In genomic region chr11:67442504-67443398, GRCh38 we compare ENCODE assay signal across 8 cellular contexts. TPM values are rescaled to one million over a fixed set of nuclear protein-coding genes. Genes with fewer than 3 reads are reported as not detected.
DNase-seq lines count a peak whose midpoint lies in the region; ATAC-seq, FAIRE-seq and TF ChIP-seq lines count a peak whose summit lies in the region.

No MANE protein-coding gene starts in this region.

- H3K27me3 ChIP-seq in astrocyte (ENCODE audit: insufficient read depth, low read length) (no peaks in the 10 kb centered on the region), liver (ENCODE audit: control insufficient read depth in 4 of 4, insufficient read depth in 4 of 4, low read length in 3 of 4) (no peaks in the 10 kb centered on the region), upper lobe of left lung (no peaks in the 10 kb centered on the region)

- peak overlapping the region; percentile 30 for H3K4me3 Mint-ChIP-seq in activated CD8-positive, alpha-beta memory T cell treated with anti-CD3 and anti-CD28 coated beads, Interleukin-2, amount 10 ng/mL, durations not matched to agents 7 days and 5 days
- H3K4me3 Mint-ChIP-seq in astrocyte (ENCODE audit: unreplicated experiment), result peak overlapping the region; percentile 94

- peak overlapping the region; percentile 80 for H3K4me3 ChIP-seq in astrocyte (ENCODE audit: insufficient read depth, low read depth, low read length)
- peak overlapping the region in 2 of 3 donors; percentile 72 to 81 for H3K4me3 ChIP-seq in liver (ENCODE audit: low read depth in 1 of 3, low read length in 3 of 3)
- peak overlapping the region; percentile 80 to 95 (median 91) for H3K4me3 ChIP-seq in upper lobe of left lung

- no peaks in the 10 kb centered on the region for H3K9me3 Mint-ChIP-seq in activated CD8-positive, alpha-beta memory T cell treated with anti-CD3 and anti-CD28 coated beads, Interleukin-2, amount 10 ng/mL, durations not matched to agents 7 days and 5 days (ENCODE audit: low read depth)
- H3K9me3 Mint-ChIP-seq in astrocyte (ENCODE audit: unreplicated experiment), result no peaks in the 10 kb centered on the region

- H3K27ac ChIP-seq in astrocyte (ENCODE audit: low read depth, low read length), result peak overlapping the region; percentile 33
- H3K27ac ChIP-seq in liver (ENCODE audit: low read depth in 1 of 2, low read length in 2 of 2), result peak overlapping the region; percentile 68 to 81
- peak overlapping the region; percentile 91 to 97 (median 95) for H3K27ac ChIP-seq in upper lobe of left lung

- peaks cover 15% of the 10 kb centered on the region for H3K79me2 ChIP-seq in astrocyte (ENCODE audit: insufficient read depth, low read length)

- H3K9me3 ChIP-seq in astrocyte (ENCODE audit: insufficient read depth, low read depth, low read length) (no peaks in the 10 kb centered on the region), liver (ENCODE audit: control insufficient read depth in 4 of 4, low read length in 3 of 4) (no peaks in the 10 kb centered on the region), upper lobe of left lung (no peaks in the 10 kb centered on the region)

- no peak for ATAC-seq in activated CD8-positive, alpha-beta memory T cell treated with anti-CD3 and anti-CD28 coated beads, Interleukin-2, amount 10 ng/mL, durations not matched to agents 7 days and 5 days
- ATAC-seq in upper lobe of left lung (ENCODE audit: low FRiP score in 2 of 2) (peak in 1 of 2 donors; percentile 1), GM21619 (IDR thresholded peaks at IDR 0.05; ENCODE audit: unreplicated experiment) (no peak)

- H2AFZ ChIP-seq in astrocyte (ENCODE audit: low read depth, low read length), result peak overlapping the region; percentile 18

- TF ChIP-seq EP300 in upper lobe of left lung (IDR thresholded peaks at IDR 0.05), result no peak

- H3K4me2 ChIP-seq in astrocyte (ENCODE audit: low read length), result peak overlapping the region; percentile 97

- peaks cover 20% of the 10 kb centered on the region for H4K20me1 ChIP-seq in astrocyte (ENCODE audit: insufficient read depth, low read length)

- WGBS in liver, result 37% methylated on average over 45 of the region's 45 CpGs
- 18 to 38% methylated on average over 20 to 39 of the region's 45 CpGs for WGBS in upper lobe of left lung, 2 donors

- peaks cover 76% of the 10 kb centered on the region for H3K4me1 Mint-ChIP-seq in activated CD8-positive, alpha-beta memory T cell treated with anti-CD3 and anti-CD28 coated beads, Interleukin-2, amount 10 ng/mL, durations not matched to agents 7 days and 5 days
- peaks cover 9% of the 10 kb centered on the region for H3K4me1 Mint-ChIP-seq in astrocyte (ENCODE audit: low read depth, unreplicated experiment)

- H3K27me3 Mint-ChIP-seq in activated CD8-positive, alpha-beta memory T cell treated with anti-CD3 and anti-CD28 coated beads, Interleukin-2, amount 10 ng/mL, durations not matched to agents 7 days and 5 days, result no peaks in the 10 kb centered on the region
- H3K27me3 Mint-ChIP-seq in astrocyte (ENCODE audit: low read depth, unreplicated experiment), result peaks cover 4% of the 10 kb centered on the region

- peaks cover 1% of the 10 kb centered on the region for H3K36me3 Mint-ChIP-seq in activated CD8-positive, alpha-beta memory T cell treated with anti-CD3 and anti-CD28 coated beads, Interleukin-2, amount 10 ng/mL, durations not matched to agents 7 days and 5 days
- H3K36me3 Mint-ChIP-seq in astrocyte (ENCODE audit: low read depth, unreplicated experiment), result peaks cover 1% of the 10 kb centered on the region

- FAIRE-seq in astrocyte (lab: Jason Lieb, UNC), result no peak

- H3K36me3 ChIP-seq in astrocyte (ENCODE audit: insufficient read depth, low read length) (no peaks in the 10 kb centered on the region), liver (ENCODE audit: control insufficient read depth in 4 of 4, insufficient read depth in 3 of 4, low read depth in 1 of 4, low read length in 3 of 4) (peaks cover 0 to 6% (median 0%) of the 10 kb centered on the region in 4 donors), upper lobe of left lung (peaks cover 0 to 44% (median 33%) of the 10 kb centered on the region in 4 donors)

- peak overlapping the region; percentile 88 for H3K9ac ChIP-seq in astrocyte (ENCODE audit: low read length)
- H3K9ac ChIP-seq in liver (ENCODE audit: low read depth in 1 of 2, low read length in 2 of 2), result peak overlapping the region in 1 of 2 donors; percentile 50

- CTCF ChIA-PET in activated CD8-positive, alpha-beta memory T cell treated with anti-CD3 and anti-CD28 coated beads, Interleukin-2, amount 10 ng/mL, durations not matched to agents 7 days and 5 days (lab: Charles Lee), result interaction anchor here (1.6 kb wide), 1 partner anchor 25 kb away, joined by 5 read pairs; no protein-coding TSS in a partner anchor

- DNase-seq in activated CD8-positive, alpha-beta memory T cell treated with anti-CD3 and anti-CD28 coated beads, Interleukin-2, amount 10 ng/mL, durations not matched to agents 7 days and 5 days, result no peak
- DNase-seq in activated CD8-positive, alpha-beta memory T cell treated with anti-CD3 and anti-CD28 coated beads for 24 hours, result no peak
- DNase-seq in astrocyte (ENCODE audit: low read depth), result no peak
- no peak for DNase-seq in upper lobe of left lung
- DNase-seq in GM20000 (ENCODE audit: low spot score), result no peak
- no peak for DNase-seq in COLO668 (lab: John Stamatoyannopoulos, UW; ENCODE audit: unreplicated experiment)

- TF ChIP-seq POLR2A in upper lobe of left lung (IDR thresholded peaks at IDR 0.05), result no peak

- peak overlapping the region; percentile 56 for H3K27ac Mint-ChIP-seq in activated CD8-positive, alpha-beta memory T cell treated with anti-CD3 and anti-CD28 coated beads, Interleukin-2, amount 10 ng/mL, durations not matched to agents 7 days and 5 days
- peak overlapping the region; percentile 87 for H3K27ac Mint-ChIP-seq in astrocyte (ENCODE audit: unreplicated experiment)

- H3K4me1 ChIP-seq in astrocyte (ENCODE audit: insufficient read depth, low read length) (peaks cover 12% of the 10 kb centered on the region), liver (ENCODE audit: control insufficient read depth in 4 of 4, insufficient read depth in 4 of 4, low read length in 3 of 4) (peaks cover 4 to 24% (median 13%) of the 10 kb centered on the region in 4 donors), upper lobe of left lung (peaks cover 20 to 49% (median 29%) of the 10 kb centered on the region in 4 donors)

- no peak for TF ChIP-seq RAD21 in liver (IDR thresholded peaks at IDR 0.05)

- no peak for TF ChIP-seq CTCF in astrocyte (IDR thresholded peaks at IDR 0.05; ENCODE audit: insufficient read depth, low read depth, low read length)
- no peak for TF ChIP-seq CTCF in liver (IDR thresholded peaks at IDR 0.05; ENCODE audit: low read depth, low read length, missing input control)
- no peak for TF ChIP-seq CTCF in upper lobe of left lung (IDR thresholded peaks at IDR 0.05)
- no peak for TF ChIP-seq CTCF in GM20000 (IDR thresholded peaks at IDR 0.05; ENCODE audit: extremely low read depth, missing control alignments)

TF ChIP-seq in liver, 16 proteins besides CTCF, POLR2A, EP300 and RAD21 (continues in another document):
- no peak for TF ChIP-seq ATF3 (IDR thresholded peaks at IDR 0.05)
- no peak for TF ChIP-seq HNF4G (IDR thresholded peaks at IDR 0.05)

RNA-seq across cellular contexts. Expression of gene CORO1B, which starts 0.5 kb away (rescaled TPM):
- 10 to 100 TPM; 61.0 to 62.6 TPM for total RNA-seq in activated CD8-positive, alpha-beta memory T cell treated with anti-CD3 and anti-CD28 coated beads, Interleukin-2, amount 10 ng/mL, durations not matched to agents 7 days and 5 days
- 102 and 124 TPM in 2 replicates for total RNA-seq in astrocyte
- 10 to 100 TPM; 34.4 to 41.4 TPM for total RNA-seq in liver
- 10 to 100 TPM; 14.1 to 38.4 TPM for polyA plus RNA-seq in liver
- 100 to 1,000 TPM in 4 of 6 donors, 10 to 100 TPM in 2; 49.0 to 178 (median 118) TPM for total RNA-seq in upper lobe of left lung

RNA-seq across cellular contexts. Expression of gene PTPRCAP, which starts 5.3 kb away (rescaled TPM):
- total RNA-seq in activated CD8-positive, alpha-beta memory T cell treated with anti-CD3 and anti-CD28 coated beads, Interleukin-2, amount 10 ng/mL, durations not matched to agents 7 days and 5 days, result 100 to 1,000 TPM; 390 to 424 TPM
- total RNA-seq in astrocyte, result 1.7 and 2.3 TPM in 2 replicates
- 1 to 10 TPM; 3.9 to 5.0 TPM for total RNA-seq in liver
- polyA plus RNA-seq in liver, result 1 to 10 TPM; 2.9 to 6.2 TPM
- total RNA-seq in upper lobe of left lung, result 10 to 100 TPM; 12.8 to 34.0 (median 18.0) TPM

RNA-seq across cellular contexts. Expression of gene GPR152, which starts 9.8 kb away (rescaled TPM):
- total RNA-seq in activated CD8-positive, alpha-beta memory T cell treated with anti-CD3 and anti-CD28 coated beads, Interleukin-2, amount 10 ng/mL, durations not matched to agents 7 days and 5 days, result not detected
- total RNA-seq in astrocyte (not detected in 2 replicates), liver (not detected), upper lobe of left lung (not detected)
- polyA plus RNA-seq in liver, result not detected

RNA-seq across cellular contexts. Expression of gene CABP4, which starts 12.4 kb away (rescaled TPM):
- total RNA-seq in activated CD8-positive, alpha-beta memory T cell treated with anti-CD3 and anti-CD28 coated beads, Interleukin-2, amount 10 ng/mL, durations not matched to agents 7 days and 5 days, result 1 to 10 TPM in 1 of 2 experiments, under 1 TPM in 1; 0.96 to 3.4 TPM
- not detected in 2 replicates for total RNA-seq in astrocyte
- total RNA-seq in liver, result 1 to 10 TPM; 2.1 to 2.9 TPM
- 1 to 10 TPM in 1 of 2 donors, under 1 TPM in 1; 0.85 to 1.2 TPM for polyA plus RNA-seq in liver
- 1 to 10 TPM; 1.5 to 4.7 (median 2.3) TPM for total RNA-seq in upper lobe of left lung

RNA-seq across cellular contexts. Expression of gene RPS6KB2, which starts 14.5 kb away (rescaled TPM):
- 10 to 100 TPM; 63.3 to 65.0 TPM for total RNA-seq in activated CD8-positive, alpha-beta memory T cell treated with anti-CD3 and anti-CD28 coated beads, Interleukin-2, amount 10 ng/mL, durations not matched to agents 7 days and 5 days
- total RNA-seq in astrocyte, result 52.9 and 57.0 TPM in 2 replicates
- 10 to 100 TPM; 42.2 to 49.6 TPM for total RNA-seq in liver
- polyA plus RNA-seq in liver, result 10 to 100 TPM; 31.5 to 33.2 TPM
- 10 to 100 TPM; 35.2 to 94.3 (median 50.4) TPM for total RNA-seq in upper lobe of left lung

Comparison
In these comparisons a context has a peak if more than half of its experiments do, and no peak if none do; other contexts are left out.
1. H3K27ac ChIP-seq: peak in every context shown above with its lines; median percentile 95 in upper lobe of left lung; 74 in liver; 33 in astrocyte.
2. RNA of gene PTPRCAP, which starts 5.3 kb away (total RNA-seq): 390 to 424 TPM in activated CD8-positive, alpha-beta memory T cell treated with anti-CD3 and anti-CD28 coated beads, Interleukin-2, amount 10 ng/mL, durations not matched to agents 7 days and 5 days; 12.8 to 34.0 TPM in upper lobe of left lung, 3.9 to 5.0 TPM in liver and 1.7 to 2.3 TPM in astrocyte; every median in the first group is over 10 times any median in the second.
3. Peak in every context shown above with its lines, with median percentiles within 50 percentile points of each other: H3K4me3 ChIP-seq.